ENCODE assay signal across 25 cellular contexts in genomic region chr9:99114846-99115500, GRCh38. TPM values are rescaled to one million over a fixed set of nuclear protein-coding genes. Genes with fewer than 3 reads are reported as not detected.
A peak's percentile ranks its signal among the peaks of the same experiment; 100 is the strongest.
DNase-seq lines count a peak whose midpoint lies in the region; ATAC-seq and TF ChIP-seq lines count a peak whose summit lies in the region.
"Had no signal": no experiment of that assay in that cellular context is flagged by ENCODE, and none has a peak within 500 bp of the region (broad histone marks: within the 10 kb centered on the region; RNA-seq: fewer than 3 reads in every experiment).

No MANE protein-coding gene starts in this region.

- H3K4me3 Mint-ChIP-seq in GM23338 (no peak overlapping the region), T-cell (peak overlapping the region in 1 of 3 donors; percentile 63), immature natural killer cell (peak overlapping the region; percentile 15 to 80 (median 49)), Calu3 (ENCODE audit: low read depth, unreplicated experiment) (no peak overlapping the region)
- H3K4me3 Mint-ChIP-seq: activated CD4-positive, alpha-beta T cell treated with anti-CD3 and anti-CD28 coated beads for 36 hours; activated T-cell treated with anti-CD3 and anti-CD28 coated beads, Interleukin-2, amount 50 U/mL, for 24 hours; dendritic cell treated with granulocyte-macrophage colony-stimulating factor and Interleukin-4, amounts not matched to agents 40 ng/mL and 50 ng/mL, for 4 days; stimulated activated naive CD8-positive, alpha-beta T cell treated with anti-CD3 and anti-CD28 coated beads, Interleukin-15, amount 100 ng/mL, for 72 hours had no signal

- no peak overlapping the region for H3K9ac ChIP-seq in skeletal muscle tissue (ENCODE audit: low read depth in 1 of 3, low read length in 3 of 3)

- H3K9me2 ChIP-seq in GM23338 (ENCODE audit: insufficient read depth): no peaks in the 10 kb centered on the region

- DNase-seq in GM23338 (ENCODE audit: low spot score) (no peak), T-cell (no peak), immature natural killer cell (no peak), Calu3 (no peak)
- DNase-seq: activated CD4-positive, alpha-beta T cell treated with anti-CD3 and anti-CD28 coated beads for 36 hours; activated T-cell treated with anti-CD3 and anti-CD28 coated beads, Interleukin-2, amount 50 U/mL, for 24 hours; CD4-positive, alpha-beta memory T cell; Kasumi-1; kidney glomerular epithelial cell; NCI-H1694; NCI-H524 treated with DMSO at 0.1 percent for 48 hours; NK-92 treated with Interleukin-12 subunit alpha and Interleukin-12 subunit beta, amount 100 ng/mL, for 24 hours; nucleus accumbens; SIG-M5; stimulated activated CD4-positive, alpha-beta T cell treated with anti-CD3 and anti-CD28 coated beads, Interleukin-15, amount 100 ng/mL, for 24 hours; stimulated activated naive CD8-positive, alpha-beta T cell treated with anti-CD3 and anti-CD28 coated beads, Interleukin-15, amount 100 ng/mL, for 72 hours; thyroid gland had no signal

- peaks cover 59% of the 10 kb centered on the region for H3K4me1 Mint-ChIP-seq in GM23338
- peaks cover 89 to 91% (median 90%) of the 10 kb centered on the region in 3 donors for H3K4me1 Mint-ChIP-seq in T-cell
- H3K4me1 Mint-ChIP-seq in immature natural killer cell: peaks cover 91 to 98% of the 10 kb centered on the region in 2 donors
- peaks cover 11% of the 10 kb centered on the region for H3K4me1 Mint-ChIP-seq in Calu3 (ENCODE audit: low read depth, unreplicated experiment)

- TF ChIP-seq CTCF in GM23338 (conservative IDR thresholded peaks at IDR 0.05; ENCODE audit: low read depth in 2 of 2) (no peak), Calu3 (IDR thresholded peaks at IDR 0.05; ENCODE audit: unreplicated experiment) (no peak)

- CTCF ChIA-PET in T-cell (lab: Charles Lee) (interaction anchor here (0.6 to 2.0 kb wide), 8 partner anchors 11 to 1192 kb away, joined by 3 to 7 read pairs (median 4); no protein-coding TSS in a partner anchor), Calu3 (lab: Charles Lee) (interaction anchor here (0.6 kb wide), 1 partner anchor 422 kb away, joined by 3 read pairs; no protein-coding TSS in a partner anchor)

- POLR2A ChIA-PET in T-cell (lab: Charles Lee): no interaction called here

- H3K27me3 ChIP-seq in GM23338 (ENCODE audit: insufficient read depth) (no peaks in the 10 kb centered on the region), skeletal muscle tissue (ENCODE audit: control insufficient read depth in 3 of 3, insufficient read depth in 3 of 3, low read length in 3 of 3) (no peaks in the 10 kb centered on the region)
- H3K27me3 ChIP-seq: cardiac muscle cell, thyroid gland had no signal

- H3K36me3 ChIP-seq in GM23338 (ENCODE audit: insufficient read depth) (no peaks in the 10 kb centered on the region), skeletal muscle tissue (ENCODE audit: control insufficient read depth in 3 of 3, insufficient read depth in 3 of 3, low read length in 3 of 3) (no peaks in the 10 kb centered on the region)
- H3K36me3 ChIP-seq: cardiac muscle cell, HAP-1, thyroid gland had no signal

- H3K27ac Mint-ChIP-seq in GM23338 (no peak overlapping the region), T-cell (peak overlapping the region; percentile 42 to 69), immature natural killer cell (peak overlapping the region; percentile 53 to 93 (median 83)), Calu3 (ENCODE audit: unreplicated experiment) (no peak overlapping the region)
- H3K27ac Mint-ChIP-seq: activated CD4-positive, alpha-beta T cell treated with anti-CD3 and anti-CD28 coated beads for 36 hours; dendritic cell treated with granulocyte-macrophage colony-stimulating factor and Interleukin-4, amounts not matched to agents 40 ng/mL and 50 ng/mL, for 4 days had no signal

- H3K4me1 ChIP-seq in GM23338 (ENCODE audit: insufficient read depth): peaks cover 62% of the 10 kb centered on the region
- peaks cover 30 to 39% (median 32%) of the 10 kb centered on the region in 3 donors for H3K4me1 ChIP-seq in skeletal muscle tissue (ENCODE audit: control insufficient read depth in 3 of 3, insufficient read depth in 3 of 3, low read length in 3 of 3)

- intact Hi-C loops in Calu3 (cut with micrococcal nuclease; ENCODE audit: unreplicated experiment): no loop called here

- H3K27ac ChIP-seq in GM23338 (ENCODE audit: low read depth) (0 out of 2 replicates have a peak overlapping the region, but pooled peaks have one; percentile 3), skeletal muscle tissue (ENCODE audit: low read depth, low read length) (peak overlapping the region; percentile 51)
- H3K27ac ChIP-seq: cardiac muscle cell, HL-60, thyroid gland had no signal

- no peaks in the 10 kb centered on the region for H3K9me3 ChIP-seq in skeletal muscle tissue (ENCODE audit: control insufficient read depth in 3 of 3, low read length in 3 of 3)
- H3K9me3 ChIP-seq: HAP-1, thyroid gland had no signal

- no TSS peak for BruUV-seq in Calu3 (replicated peaks; lab: Mats Ljungman, UMichigan)

- peak overlapping the region; percentile 46; the same call in 1 of the 2 replicates for H3K4me2 ChIP-seq in GM23338

- H3K9me3 Mint-ChIP-seq in GM23338 (no peaks in the 10 kb centered on the region; the same call in 2 of the 3 replicates), T-cell (no peaks in the 10 kb centered on the region), immature natural killer cell (no peaks in the 10 kb centered on the region), Calu3 (ENCODE audit: low read depth, unreplicated experiment) (no peaks in the 10 kb centered on the region)
- H3K9me3 Mint-ChIP-seq: activated T-cell treated with anti-CD3 and anti-CD28 coated beads, Interleukin-2, amount 50 U/mL, for 24 hours; CD4-positive, alpha-beta memory T cell; dendritic cell treated with granulocyte-macrophage colony-stimulating factor and Interleukin-4, amounts not matched to agents 40 ng/mL and 50 ng/mL, for 4 days; stimulated activated naive CD8-positive, alpha-beta T cell treated with anti-CD3 and anti-CD28 coated beads, Interleukin-15, amount 100 ng/mL, for 72 hours had no signal

- no peaks in the 10 kb centered on the region for H3K27me3 Mint-ChIP-seq in GM23338 (ENCODE audit: insufficient read depth, low read depth, poor library complexity)
- H3K27me3 Mint-ChIP-seq in T-cell: no peaks in the 10 kb centered on the region
- peaks cover 0 to 1% (median 0%) of the 10 kb centered on the region in 3 donors for H3K27me3 Mint-ChIP-seq in immature natural killer cell (ENCODE audit: low read depth in 3 of 3)
- H3K27me3 Mint-ChIP-seq in Calu3 (ENCODE audit: unreplicated experiment): no peaks in the 10 kb centered on the region
- H3K27me3 Mint-ChIP-seq: activated CD4-positive, alpha-beta T cell treated with anti-CD3 and anti-CD28 coated beads for 36 hours; activated T-cell treated with anti-CD3 and anti-CD28 coated beads, Interleukin-2, amount 50 U/mL, for 24 hours; CD4-positive, alpha-beta memory T cell; dendritic cell treated with granulocyte-macrophage colony-stimulating factor and Interleukin-4, amounts not matched to agents 40 ng/mL and 50 ng/mL, for 4 days; stimulated activated naive CD8-positive, alpha-beta T cell treated with anti-CD3 and anti-CD28 coated beads, Interleukin-15, amount 100 ng/mL, for 72 hours had no signal

- H2AFZ ChIP-seq in GM23338: no peak overlapping the region

- peaks cover 41% of the 10 kb centered on the region for H4K20me1 ChIP-seq in GM23338 (replicated peaks; ENCODE audit: insufficient read depth)

- H3K36me3 Mint-ChIP-seq in GM23338 (ENCODE audit: low read depth): no peaks in the 10 kb centered on the region
- no peaks in the 10 kb centered on the region for H3K36me3 Mint-ChIP-seq in T-cell
- peaks cover 0 to 5% (median 3%) of the 10 kb centered on the region in 3 donors for H3K36me3 Mint-ChIP-seq in immature natural killer cell
- H3K36me3 Mint-ChIP-seq in Calu3 (ENCODE audit: insufficient read depth, unreplicated experiment): no peaks in the 10 kb centered on the region
- H3K36me3 Mint-ChIP-seq: CD4-positive, alpha-beta memory T cell had no signal

- no peaks in the 10 kb centered on the region for H3F3A ChIP-seq in GM23338 (replicated peaks; ENCODE audit: low read depth)

- peaks cover 100% of the 10 kb centered on the region for H3K79me2 ChIP-seq in GM23338 (replicated peaks; ENCODE audit: insufficient read depth)

- H3K4me3 ChIP-seq in GM23338: no peak overlapping the region
- no peak overlapping the region for H3K4me3 ChIP-seq in skeletal muscle tissue (ENCODE audit: low read length in 3 of 3)
- H3K4me3 ChIP-seq: cardiac muscle cell, HAP-1, thyroid gland had no signal

- ATAC-seq in GM23338 (no peak), T-cell (replicated peaks in 1 of 4) (no peak), GM21381 (IDR thresholded peaks at IDR 0.05; ENCODE audit: unreplicated experiment) (no peak), HG03045 (IDR thresholded peaks at IDR 0.05; ENCODE audit: unreplicated experiment) (no peak)
- ATAC-seq: activated CD4-positive, alpha-beta T cell treated with anti-CD3 and anti-CD28 coated beads for 36 hours; Panc1; stimulated activated naive CD8-positive, alpha-beta T cell treated with anti-CD3 and anti-CD28 coated beads, Interleukin-15, amount 100 ng/mL, for 72 hours had no signal

RNA-seq across cellular contexts. Expression of gene TGFBR1, which starts 10.1 kb away (rescaled TPM):
- 39.5 and 40.2 TPM in 2 replicates for total RNA-seq in GM23338 (2014; rRNA removed; shearing (Covaris generic))
- polyA plus RNA-seq in GM23338 (2016; fragmentation: Nextera tagmentation; extraction: Ambion mirVana): 8.3 and 9.3 TPM in 2 replicates
- 10 to 100 TPM; 22.3 to 36.9 (median 31.7) TPM for total RNA-seq in T-cell
- 10 to 100 TPM; 34.2 to 71.0 (median 67.8) TPM for polyA plus RNA-seq in immature natural killer cell
- 38.1 TPM for total RNA-seq in skeletal muscle tissue
- total RNA-seq in Calu3 (2022): 19.4 and 22.6 TPM in 2 replicates

Comparison
In these comparisons a context has a peak if more than half of its experiments do, and no peak if none do; other contexts are left out.
1. H3K27ac Mint-ChIP-seq: peak in T-cell (2 of 2) and immature natural killer cell (6 of 6); none in GM23338 (single experiment) and Calu3 (single experiment).
2. H3K4me3 Mint-ChIP-seq: peak in immature natural killer cell (5 of 5); none in GM23338 (single experiment) and Calu3 (single experiment).